In genomic region chr21:32708069-32708468, GRCh38 we compare ENCODE assay signal across 19 cellular contexts. TPM values are rescaled to one million over a fixed set of nuclear protein-coding genes. Genes with fewer than 3 reads are reported as not detected.
DNase-seq lines count a peak whose midpoint lies in the region; ATAC-seq and TF ChIP-seq lines count a peak whose summit lies in the region.
"Had no signal": no experiment of that assay in that cellular context is flagged by ENCODE, and none has a peak within 500 bp of the region (broad histone marks: within the 10 kb centered on the region; RNA-seq: fewer than 3 reads in every experiment).

No MANE protein-coding gene starts in this region.

- POLR2A ChIA-PET in CD4-positive, alpha-beta memory T cell (lab: Charles Lee; ENCODE audit: partially characterized antibody), result no interaction called here
- POLR2A ChIA-PET in T-cell (lab: Charles Lee), result interaction anchor here (0.7 kb wide), 2 partner anchors 39 to 1079 kb away, joined by 3 to 4 read pairs; no protein-coding TSS in a partner anchor

- H3K4me3 ChIP-seq in BLaER1 (no peak overlapping the region), iPS-15b (ENCODE audit: low read depth, low read length) (no peak overlapping the region), colonic mucosa (no peak overlapping the region)
- no peak overlapping the region for H3K4me3 ChIP-seq in CD4-positive, alpha-beta memory T cell (ENCODE audit: low read length in 2 of 2)
- H3K4me3 ChIP-seq: HAP-1 had no signal

- peak overlapping the region in 6 of 8 donors; percentile 7 to 66 (median 41) for H3K4me3 Mint-ChIP-seq in CD4-positive, alpha-beta memory T cell
- H3K4me3 Mint-ChIP-seq in T-cell, result peak overlapping the region in 2 of 3 donors; percentile 9 to 19

- peaks cover 17% of the 10 kb centered on the region for H4K20me1 ChIP-seq in BLaER1

- intact Hi-C loops in CD4-positive, alpha-beta memory T cell (cut with micrococcal nuclease), result no loop called here
- intact Hi-C loops in colonic mucosa (cut with DNase I), result no loop called here

- H3K9me3 ChIP-seq in BLaER1 (no peaks in the 10 kb centered on the region), iPS-15b (ENCODE audit: control insufficient read depth, insufficient read depth, low read length) (no peaks in the 10 kb centered on the region), colonic mucosa (no peaks in the 10 kb centered on the region)
- H3K9me3 ChIP-seq in CD4-positive, alpha-beta memory T cell (ENCODE audit: control insufficient read depth in 1 of 2, low read length in 2 of 2), result no peaks in the 10 kb centered on the region
- H3K9me3 ChIP-seq: HAP-1 had no signal

- H3K27ac Mint-ChIP-seq in CD4-positive, alpha-beta memory T cell, result peak overlapping the region in 2 of 7 donors; percentile 18 to 47
- peak overlapping the region; percentile 24 to 76 for H3K27ac Mint-ChIP-seq in T-cell

- no peaks in the 10 kb centered on the region for H3K9me3 Mint-ChIP-seq in CD4-positive, alpha-beta memory T cell
- no peaks in the 10 kb centered on the region for H3K9me3 Mint-ChIP-seq in T-cell

- H3K27ac ChIP-seq in BLaER1 (no peak overlapping the region), colonic mucosa (no peak overlapping the region)
- no peak overlapping the region for H3K27ac ChIP-seq in CD4-positive, alpha-beta memory T cell (ENCODE audit: low read depth, low read length)

- H3K36me3 Mint-ChIP-seq in CD4-positive, alpha-beta memory T cell, result peaks cover 0 to 10% of the 10 kb centered on the region in 2 donors
- peaks cover 13% of the 10 kb centered on the region for H3K36me3 Mint-ChIP-seq in T-cell

- CTCF ChIA-PET in CD4-positive, alpha-beta memory T cell (lab: Charles Lee; ENCODE audit: partially characterized antibody), result no interaction called here
- CTCF ChIA-PET in T-cell (lab: Charles Lee), result interaction anchor here in 1 of 2 donors (0.6 kb wide), 1 partner anchor 1215 kb away, joined by 6 read pairs; no protein-coding TSS in a partner anchor

- peaks cover 41% of the 10 kb centered on the region for H3K4me1 ChIP-seq in BLaER1
- H3K4me1 ChIP-seq in CD4-positive, alpha-beta memory T cell (ENCODE audit: insufficient read depth, low read length), result peaks cover 13% of the 10 kb centered on the region
- H3K4me1 ChIP-seq in iPS-15b (ENCODE audit: control insufficient read depth, insufficient read depth, low read length), result peaks cover 8% of the 10 kb centered on the region
- H3K4me1 ChIP-seq in colonic mucosa, result no peaks in the 10 kb centered on the region

- peak overlapping the region; percentile 54 for H3K4me2 ChIP-seq in BLaER1

- no peak for DNase-seq in CD4-positive, alpha-beta memory T cell
- no peak for DNase-seq in T-cell
- no peak for DNase-seq in KG1 (lab: John Stamatoyannopoulos, UW)
- DNase-seq in colonic mucosa, result no peak
- DNase-seq: C1 segment of cervical spinal cord, COR-L47, DMS 273 treated with DMSO at 0.1 percent for 48 hours, DND-41, IMR-90, Karpas-422, NCI-H1092, NCI-H1436 treated with DMSO at 0.1 percent for 48 hours, NCI-H2029, NCI-H345, NCI-H524 treated with DMSO at 0.1 percent for 48 hours had no signal

- peaks cover 30 to 39% (median 34%) of the 10 kb centered on the region in 4 donors for H3K4me1 Mint-ChIP-seq in CD4-positive, alpha-beta memory T cell
- peaks cover 44 to 50% (median 49%) of the 10 kb centered on the region in 3 donors for H3K4me1 Mint-ChIP-seq in T-cell

- H3K36me3 ChIP-seq in BLaER1 (no peaks in the 10 kb centered on the region), iPS-15b (ENCODE audit: control insufficient read depth, insufficient read depth, low read length) (no peaks in the 10 kb centered on the region), colonic mucosa (no peaks in the 10 kb centered on the region)
- no peaks in the 10 kb centered on the region for H3K36me3 ChIP-seq in CD4-positive, alpha-beta memory T cell (ENCODE audit: insufficient read depth, low read length)
- H3K36me3 ChIP-seq: HAP-1 had no signal

- no peaks in the 10 kb centered on the region for H3K27me3 Mint-ChIP-seq in CD4-positive, alpha-beta memory T cell
- no peaks in the 10 kb centered on the region for H3K27me3 Mint-ChIP-seq in T-cell

- H3K9ac ChIP-seq in BLaER1, result no peak overlapping the region
- H3K9ac ChIP-seq in iPS-15b (ENCODE audit: low read depth, low read length), result peak overlapping the region; percentile 8
- H3K9ac ChIP-seq in colonic mucosa (ENCODE audit: low read depth in 2 of 2, low read length in 2 of 2), result no peak overlapping the region

- TF ChIP-seq CTCF in colonic mucosa (IDR thresholded peaks at IDR 0.05), result no peak

- ATAC-seq in T-cell (replicated peaks in 1 of 4) (no peak), GM21447 (IDR thresholded peaks at IDR 0.05; ENCODE audit: unreplicated experiment) (no peak)

- H3K27me3 ChIP-seq in BLaER1 (no peaks in the 10 kb centered on the region), iPS-15b (ENCODE audit: control insufficient read depth, insufficient read depth, low read length) (no peaks in the 10 kb centered on the region), colonic mucosa (no peaks in the 10 kb centered on the region)
- H3K27me3 ChIP-seq in CD4-positive, alpha-beta memory T cell (ENCODE audit: insufficient read depth, low read length), result no peaks in the 10 kb centered on the region

RNA-seq across cellular contexts. Expression of gene SYNJ1, which starts 19.7 kb away (rescaled TPM):
- total RNA-seq in CD4-positive, alpha-beta memory T cell, result 10 to 100 TPM; 27.6 to 29.4 TPM
- 1 to 10 TPM; 5.6 to 6.2 TPM for polyA plus RNA-seq in CD4-positive, alpha-beta memory T cell
- total RNA-seq in T-cell (10 to 100 TPM; 15.2 to 24.0 (median 20.3) TPM), colonic mucosa (10 to 100 TPM; 11.7 to 12.5 TPM)
